Comparison of ENCODE assay signal across 1 cellular context in genomic region chr13:45362939-45363338, GRCh38.
TF ChIP-seq lines count a peak whose summit lies in the region.

No MANE protein-coding gene starts in this region.

TF ChIP-seq in GM12878, 131 proteins besides CTCF, POLR2A, EP300 and RAD21:
- TF ChIP-seq BCL3 (IDR thresholded peaks at IDR 0.05; ENCODE audit: borderline replicate concordance, insufficient read depth, low read depth, low read length, poor library complexity, severe bottlenecking), result no peak
- no peak for TF ChIP-seq PAX5 (IDR thresholded peaks at IDR 0.05; ENCODE audit: borderline replicate concordance, low read depth, low read length)
- no peak for TF ChIP-seq SMAD1 (IDR thresholded peaks at IDR 0.05; ENCODE audit: low read depth, partially characterized antibody)
- no peak for TF ChIP-seq ZNF384 (IDR thresholded peaks at IDR 0.05; ENCODE audit: borderline replicate concordance, low read depth, low read length)
- no peak for TF ChIP-seq HDAC2 (IDR thresholded peaks at IDR 0.05)
- no peak for TF ChIP-seq GABPA (IDR thresholded peaks at IDR 0.05; ENCODE audit: low read depth)
- TF ChIP-seq ZNF622 (IDR thresholded peaks at IDR 0.05), result no peak
- peak; percentile 52 for TF ChIP-seq PKNOX1 (IDR thresholded peaks at IDR 0.05)
